ENCODE assay signal across 19 cellular contexts in the genomic region with DNA sequence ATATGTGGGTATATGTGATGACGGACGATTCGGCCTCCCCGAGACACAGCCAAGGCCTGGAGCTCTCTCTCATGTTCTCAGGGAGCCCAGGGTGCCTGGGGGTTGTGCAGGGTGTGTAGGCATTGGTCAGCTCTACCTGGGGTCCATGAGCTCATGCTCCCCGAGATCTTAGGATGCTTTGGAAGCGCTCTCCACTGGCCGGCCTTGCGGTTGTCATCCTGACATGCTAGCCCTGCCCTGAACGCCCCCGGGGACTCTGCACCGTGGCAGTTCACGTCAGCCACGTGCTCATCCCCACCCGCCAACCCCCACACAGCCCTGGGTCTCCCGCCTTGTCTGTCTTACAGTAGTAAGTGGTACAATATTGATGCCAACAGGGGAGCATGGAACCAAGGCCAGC.
"Had no signal": no experiment of that assay in that cellular context is flagged by ENCODE, and none has a peak within 500 bp of the region (broad histone marks: within the 10 kb centered on the region; RNA-seq: fewer than 3 reads in every experiment).

No MANE protein-coding gene starts in this region.

- H3K27ac Mint-ChIP-seq: dendritic cell treated with granulocyte-macrophage colony-stimulating factor and Interleukin-4, amounts not matched to agents 40 ng/mL and 50 ng/mL, for 4 days; endodermal cell; nephron; neural progenitor cell; stimulated activated memory B cell treated with anti-CD40 and anti-IgM and Interleukin-4, amounts not matched to agents 10 μg/mL and 1 μg/mL and 100 μg/mL, for 72 hours had no signal

- H3K4me3 Mint-ChIP-seq: dendritic cell treated with granulocyte-macrophage colony-stimulating factor and Interleukin-4, amounts not matched to agents 40 ng/mL and 50 ng/mL, for 4 days; endodermal cell; naive thymus-derived CD4-positive, alpha-beta T cell; nephron; neural progenitor cell; stimulated activated memory B cell treated with anti-CD40 and anti-IgM and Interleukin-4, amounts not matched to agents 10 μg/mL and 1 μg/mL and 100 μg/mL, for 72 hours had no signal

- DNase-seq: effector CD8-positive, alpha-beta T cell; endodermal cell; foreskin fibroblast; gastrocnemius medialis; head of caudate nucleus; mesenchymal stem cell; midbrain; naive thymus-derived CD4-positive, alpha-beta T cell; psoas muscle; right cardiac atrium; spleen; stimulated activated CD4-positive, alpha-beta T cell treated with anti-CD3 and anti-CD28 coated beads, Interleukin-4, amount 100 ng/mL, for 4 hours; stimulated activated naive CD8-positive, alpha-beta T cell treated with anti-CD3 and anti-CD28 coated beads, Interleukin-15, Interleukin-2, amounts not matched to agents 100 U/mL and 50 U/mL, for 24 hours; upper lobe of right lung had no signal

- H3K27me3 Mint-ChIP-seq: dendritic cell treated with granulocyte-macrophage colony-stimulating factor and Interleukin-4, amounts not matched to agents 40 ng/mL and 50 ng/mL, for 4 days; naive thymus-derived CD4-positive, alpha-beta T cell; stimulated activated memory B cell treated with anti-CD40 and anti-IgM and Interleukin-4, amounts not matched to agents 10 μg/mL and 1 μg/mL and 100 μg/mL, for 72 hours had no signal

- ATAC-seq: esophagus mucosa; gastrocnemius medialis; naive thymus-derived CD4-positive, alpha-beta T cell; psoas muscle; right cardiac atrium; stimulated activated naive CD8-positive, alpha-beta T cell treated with anti-CD3 and anti-CD28 coated beads, Interleukin-15, Interleukin-2, amounts not matched to agents 100 U/mL and 50 U/mL, for 24 hours had no signal

- H3K4me1 Mint-ChIP-seq: endodermal cell had no signal
